Comparison of ENCODE assay signal across 12 cellular contexts in the genomic region with DNA sequence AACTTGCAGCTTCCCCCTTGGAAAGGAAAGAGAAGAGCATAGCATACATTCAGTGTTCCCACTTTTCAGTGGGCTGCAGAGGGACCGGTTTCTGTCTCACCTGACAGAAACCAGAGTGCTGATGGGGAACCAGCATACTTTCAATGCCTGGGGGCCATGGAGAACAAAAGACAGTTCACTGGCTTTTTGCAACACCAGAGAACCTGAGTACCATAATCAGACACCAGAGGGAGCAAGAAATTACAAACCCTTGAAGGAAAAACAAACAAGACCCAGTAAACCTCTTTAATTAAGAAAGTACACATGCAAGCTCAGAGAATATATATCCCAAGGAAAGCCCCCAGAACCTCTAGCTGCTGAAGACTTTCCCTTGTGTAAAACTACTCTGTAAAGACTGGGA. TPM values are rescaled to one million over a fixed set of nuclear protein-coding genes. Genes with fewer than 3 reads are reported as not detected.
DNase-seq lines count a peak whose midpoint lies in the region; ATAC-seq, FAIRE-seq and TF ChIP-seq lines count a peak whose summit lies in the region.
"Had no signal": no experiment of that assay in that cellular context is flagged by ENCODE, and none has a peak within 500 bp of the region (broad histone marks: within the 10 kb centered on the region; RNA-seq: fewer than 3 reads in every experiment).

No MANE protein-coding gene starts in this region.

- intact Hi-C loops in esophagus muscularis mucosa (cut with DNase I): no loop called here

- no peak for ATAC-seq in HG02852 (IDR thresholded peaks at IDR 0.05; ENCODE audit: unreplicated experiment)
- ATAC-seq in GM21576 (IDR thresholded peaks at IDR 0.05; ENCODE audit: unreplicated experiment): no peak
- ATAC-seq: stimulated activated naive CD8-positive, alpha-beta T cell treated with anti-CD3 and anti-CD28 coated beads, Interleukin-15, amount 100 ng/mL, for 72 hours had no signal

- no peak for FAIRE-seq in small intestine (lab: Jason Lieb, UNC)

- H3K27ac ChIP-seq in esophagus muscularis mucosa (replicated peaks in 1 of 4): no peak overlapping the region
- H3K27ac ChIP-seq in small intestine (ENCODE audit: low read depth in 1 of 2, low read length in 1 of 2): no peak overlapping the region

- DNase-seq in SIG-M5 treated with dmso at 0.1 percent for 504 hours (lab: John Stamatoyannopoulos, UW; ENCODE audit: unreplicated experiment): peak; percentile 19
- DNase-seq in SIG-M5 (lab: John Stamatoyannopoulos, UW): no peak
- peak; percentile 45 for DNase-seq in NCI-H82 (lab: John Stamatoyannopoulos, UW)
- peak; percentile 45 for DNase-seq in esophagus muscularis mucosa (ENCODE audit: extremely low spot score)
- DNase-seq in small intestine: peak; percentile 12
- no peak for DNase-seq in activated effector memory CD4-positive, alpha-beta T cell treated with Interleukin-2 at 50 U/mL for 16 hours
- DNase-seq: central memory CD4-positive, alpha-beta T cell; stimulated activated naive CD8-positive, alpha-beta T cell treated with anti-CD3 and anti-CD28 coated beads, Interleukin-15, amount 100 ng/mL, for 72 hours had no signal

- no peaks in the 10 kb centered on the region for H3K4me1 ChIP-seq in esophagus muscularis mucosa
- no peaks in the 10 kb centered on the region for H3K4me1 ChIP-seq in small intestine (ENCODE audit: control insufficient read depth in 2 of 2, insufficient read depth in 1 of 2, low read depth in 1 of 2, low read length in 1 of 2)

- H3K4me3 ChIP-seq in esophagus muscularis mucosa (no peak overlapping the region), small intestine (ENCODE audit: low read depth in 1 of 2, low read length in 2 of 2) (no peak overlapping the region)

- H3K27me3 ChIP-seq in esophagus muscularis mucosa (peaks cover 0 to 5% (median 0%) of the 10 kb centered on the region in 4 donors), small intestine (ENCODE audit: control insufficient read depth in 2 of 2, insufficient read depth in 2 of 2, low read length in 2 of 2) (no peaks in the 10 kb centered on the region)

- TF ChIP-seq EP300 in esophagus muscularis mucosa (IDR thresholded peaks at IDR 0.05): no peak

- no peaks in the 10 kb centered on the region for H3K36me3 ChIP-seq in esophagus muscularis mucosa
- no peaks in the 10 kb centered on the region for H3K36me3 ChIP-seq in small intestine (ENCODE audit: control insufficient read depth in 2 of 2, insufficient read depth in 2 of 2, low read length in 2 of 2)

- 75% methylated on average over 1 of the region's 1 CpG for WGBS in esophagus muscularis mucosa
- WGBS in small intestine, 3 donors: 46 to 61% (median 50%) methylated on average over 1 of the region's 1 CpG

- no peak for TF ChIP-seq CTCF in esophagus muscularis mucosa (IDR thresholded peaks at IDR 0.05)

- H3K9me3 ChIP-seq in esophagus muscularis mucosa: peaks cover 0 to 21% (median 20%) of the 10 kb centered on the region in 4 donors
- no peaks in the 10 kb centered on the region for H3K9me3 ChIP-seq in small intestine (ENCODE audit: control insufficient read depth, low read depth)

- TF ChIP-seq POLR2A in esophagus muscularis mucosa (IDR thresholded peaks at IDR 0.05; ENCODE audit: low read depth): no peak

RNA-seq across cellular contexts. Expression of gene CSMD2, which starts 51.1 kb away (rescaled TPM):
- under 1 TPM; 0.26 to 0.75 (median 0.37) TPM for total RNA-seq in esophagus muscularis mucosa
- under 1 TPM; under 0.01 to 0.54 (median 0.07) TPM for polyA plus RNA-seq in small intestine
- total RNA-seq: myocyte; T-helper 1 cell treated with Interleukin-12 subunit alpha and Interleukin-12 subunit beta and Interleukin-4 antibody, amounts not matched to agents 30 ng/mL and 1 ng/mL, for 36 hours had no signal

Comparison
In these comparisons a context has a peak if more than half of its experiments do, and no peak if none do; other contexts are left out.
1. DNase-seq: peak in SIG-M5 treated with dmso at 0.1 percent for 504 hours (single experiment), NCI-H82 (single experiment), esophagus muscularis mucosa (single experiment) and small intestine (single experiment); none in SIG-M5 (single experiment) and activated effector memory CD4-positive, alpha-beta T cell treated with Interleukin-2 at 50 U/mL for 16 hours (single experiment).